In genomic region chr2:27664622-27665363, GRCh38 we compare ENCODE assay signal across 8 cellular contexts. TPM values are rescaled to one million over a fixed set of nuclear protein-coding genes. Genes with fewer than 3 reads are reported as not detected.
DNase-seq lines count a peak whose midpoint lies in the region; ATAC-seq, FAIRE-seq and TF ChIP-seq lines count a peak whose summit lies in the region.

No MANE protein-coding gene starts in this region.

- no peaks in the 10 kb centered on the region; the same call in 1 of the 2 replicates for H3K27me3 Mint-ChIP-seq in HFFc6 (ENCODE audit: insufficient read depth)

- no peak for TF ChIP-seq CTCF in HFFc6 (IDR thresholded peaks at IDR 0.05)
- TF ChIP-seq CTCF in WERI-Rb-1 (IDR thresholded peaks at IDR 0.05; ENCODE audit: low read depth, low read length), result no peak

- H3K36me3 Mint-ChIP-seq in HFFc6 (ENCODE audit: low read depth), result peaks cover 37% of the 10 kb centered on the region

- H3K4me1 ChIP-seq in right cardiac atrium (ENCODE audit: control insufficient read depth, insufficient read depth, low read length), result no peaks in the 10 kb centered on the region
- peaks cover 10 to 12% of the 10 kb centered on the region in 2 donors for H3K4me1 ChIP-seq in small intestine (ENCODE audit: control insufficient read depth in 2 of 2, insufficient read depth in 1 of 2, low read depth in 1 of 2, low read length in 1 of 2)

- DNase-seq in HFFc6 (no peak), WERI-Rb-1 (no peak), right cardiac atrium (no peak), small intestine (no peak), 8988T (no peak)

- H3K36me3 ChIP-seq in WERI-Rb-1 (peaks cover 72% of the 10 kb centered on the region), small intestine (ENCODE audit: control insufficient read depth in 2 of 2, insufficient read depth in 2 of 2, low read length in 2 of 2) (peaks cover 3 to 11% of the 10 kb centered on the region in 2 donors)

- intact Hi-C loops in right cardiac atrium (cut with DNase I), result no loop called here

- H3K4me1 Mint-ChIP-seq in HFFc6 (ENCODE audit: low read depth), result peaks cover 48% of the 10 kb centered on the region

- peak overlapping the region; percentile 99 for H3K4me3 Mint-ChIP-seq in HFFc6

- WGBS in right cardiac atrium, result 81% methylated on average over 16 of the region's 16 CpGs
- WGBS in small intestine, 3 donors, result 81 to 86% (median 85%) methylated on average over 16 of the region's 16 CpGs

- no peaks in the 10 kb centered on the region for H3K9me3 ChIP-seq in WERI-Rb-1 (ENCODE audit: severe bottlenecking)
- no peaks in the 10 kb centered on the region for H3K9me3 ChIP-seq in right cardiac atrium (ENCODE audit: control insufficient read depth, low read length)
- H3K9me3 ChIP-seq in small intestine (ENCODE audit: control insufficient read depth, low read depth), result no peaks in the 10 kb centered on the region

- ATAC-seq in right cardiac atrium, result no peak
- ATAC-seq in HG02588 (IDR thresholded peaks at IDR 0.05; ENCODE audit: unreplicated experiment), result no peak
- no peak for ATAC-seq in HG03439 (IDR thresholded peaks at IDR 0.05; ENCODE audit: unreplicated experiment)
- no peak for ATAC-seq in HG02938 (IDR thresholded peaks at IDR 0.05; ENCODE audit: unreplicated experiment)

- no peak overlapping the region for H3K27ac ChIP-seq in WERI-Rb-1
- no peak overlapping the region for H3K27ac ChIP-seq in right cardiac atrium (ENCODE audit: low read length)
- H3K27ac ChIP-seq in small intestine (ENCODE audit: low read depth in 1 of 2, low read length in 1 of 2), result no peak overlapping the region

- H3K27ac Mint-ChIP-seq in HFFc6, result peak overlapping the region; percentile 99; the same call in 1 of the 2 replicates

- no peaks in the 10 kb centered on the region for H3K27me3 ChIP-seq in WERI-Rb-1 (ENCODE audit: insufficient read depth, low read depth, severe bottlenecking)
- H3K27me3 ChIP-seq in right cardiac atrium (ENCODE audit: control insufficient read depth, insufficient read depth), result no peaks in the 10 kb centered on the region
- no peaks in the 10 kb centered on the region for H3K27me3 ChIP-seq in small intestine (ENCODE audit: control insufficient read depth in 2 of 2, insufficient read depth in 2 of 2, low read length in 2 of 2)

- H3K9me3 Mint-ChIP-seq in HFFc6, result no peaks in the 10 kb centered on the region

- H3K4me3 ChIP-seq in WERI-Rb-1 (ENCODE audit: low read depth, low read length) (peak overlapping the region; percentile 90), right cardiac atrium (ENCODE audit: low read length) (peak overlapping the region; percentile 87), small intestine (ENCODE audit: low read depth in 1 of 2, low read length in 2 of 2) (peak overlapping the region; percentile 91 to 95)

- FAIRE-seq in small intestine (lab: Jason Lieb, UNC), result no peak

RNA-seq across cellular contexts. Expression of gene SLC4A1AP, which starts 1.1 kb away (rescaled TPM):
- 10 to 100 TPM; 23.0 to 27.1 (median 24.5) TPM for total RNA-seq in HFFc6 (2021; fragmentation: NEBNext Ultra II Directional; extraction: Animal tissue kit (Norgen Biotek cat#: 25700))
- total RNA-seq in right cardiac atrium, result 10 to 100 TPM; 19.4 to 21.8 (median 21.2) TPM
- 19.9 TPM for polyA plus RNA-seq in right cardiac atrium
- polyA plus RNA-seq in small intestine, result 10 to 100 TPM; 11.6 to 14.6 (median 12.7) TPM

RNA-seq across cellular contexts. Expression of gene SUPT7L, which starts 1.4 kb away (rescaled TPM):
- 10 to 100 TPM; 22.7 to 26.4 (median 24.2) TPM for total RNA-seq in HFFc6 (2021; fragmentation: NEBNext Ultra II Directional; extraction: Animal tissue kit (Norgen Biotek cat#: 25700))
- total RNA-seq in right cardiac atrium, result 10 to 100 TPM; 27.3 to 30.9 (median 29.0) TPM
- polyA plus RNA-seq in right cardiac atrium (26.8 TPM), small intestine (10 to 100 TPM; 16.8 to 25.5 (median 20.7) TPM)

RNA-seq across cellular contexts. Expression of gene GPN1, which starts 35.9 kb away (rescaled TPM):
- 10 to 100 TPM; 33.2 to 44.2 (median 39.8) TPM for total RNA-seq in HFFc6 (2021; fragmentation: NEBNext Ultra II Directional; extraction: Animal tissue kit (Norgen Biotek cat#: 25700))
- total RNA-seq in right cardiac atrium, result 10 to 100 TPM; 15.9 to 21.8 (median 17.8) TPM
- polyA plus RNA-seq in right cardiac atrium (15.5 TPM), small intestine (10 to 100 TPM; 21.9 to 36.5 (median 30.6) TPM)

RNA-seq across cellular contexts. Expression of gene CCDC121, which starts 36.0 kb away (rescaled TPM):
- 1 to 10 TPM in 2 of 6 experiments, under 1 TPM in 4; 0.52 to 1.2 (median 0.97) TPM for total RNA-seq in HFFc6 (2021; fragmentation: NEBNext Ultra II Directional; extraction: Animal tissue kit (Norgen Biotek cat#: 25700))
- total RNA-seq in right cardiac atrium, result 1 to 10 TPM; 3.1 to 8.1 (median 6.4) TPM
- 4.1 TPM for polyA plus RNA-seq in right cardiac atrium
- polyA plus RNA-seq in small intestine, result 1 to 10 TPM in 2 of 3 donors, under 1 TPM in 1; 0.54 to 2.0 (median 1.1) TPM
